Comparison of ENCODE assay signal across 8 cellular contexts in the genomic region with DNA sequence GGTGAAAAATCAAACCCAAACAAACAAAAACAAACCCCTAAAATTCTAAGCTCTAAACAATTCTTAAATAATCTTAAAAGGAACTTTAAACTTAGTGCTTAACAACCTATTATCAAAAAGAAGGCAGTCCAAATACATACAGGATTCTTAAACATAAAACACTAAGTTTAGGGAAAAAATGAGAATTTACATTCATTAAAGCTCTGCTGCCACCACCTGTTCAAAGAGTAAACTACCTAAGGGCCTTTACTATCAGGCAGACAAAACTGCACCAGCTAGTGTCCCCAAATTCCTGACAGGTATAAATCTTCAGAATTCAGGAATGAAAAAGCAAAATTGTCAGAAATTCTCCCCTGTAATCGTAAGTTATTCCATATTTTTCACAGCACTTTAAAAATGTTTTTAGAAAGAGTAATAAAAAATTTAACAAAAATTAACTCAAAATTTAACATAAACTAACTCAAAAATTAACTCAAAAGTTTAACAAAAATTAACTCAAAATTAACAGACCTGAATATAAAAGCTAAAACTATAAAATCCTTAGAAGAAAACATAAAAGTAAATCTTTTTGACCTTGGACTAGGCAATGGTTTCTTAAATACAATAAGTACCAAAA. TPM values are rescaled to one million over a fixed set of nuclear protein-coding genes. Genes with fewer than 3 reads are reported as not detected.
DNase-seq lines count a peak whose midpoint lies in the region; ATAC-seq, FAIRE-seq and TF ChIP-seq lines count a peak whose summit lies in the region.

No MANE protein-coding gene starts in this region.

- H3K4me3 ChIP-seq in BJ (ENCODE audit: low read depth, low read length) (no peak overlapping the region), fibroblast of mammary gland (ENCODE audit: control insufficient read depth, low read depth, low read length) (no peak overlapping the region), small intestine (ENCODE audit: low read depth in 1 of 2, low read length in 2 of 2) (no peak overlapping the region)

- ATAC-seq in GM19452 (IDR thresholded peaks at IDR 0.05; ENCODE audit: unreplicated experiment) (peak; percentile 75), GM18873 (IDR thresholded peaks at IDR 0.05; ENCODE audit: low FRiP score, unreplicated experiment) (no peak)

- DNase-seq in BJ (ENCODE audit: low read depth) (no peak), RCC 7860 (ENCODE audit: low spot score) (peak; percentile 25), fibroblast of mammary gland (ENCODE audit: low read depth) (peak; percentile 41), small intestine (no peak), 8988T (no peak), NCI-H2029 treated with DMSO at 0.1 percent for 48 hours (lab: John Stamatoyannopoulos, UW) (no peak)

- FAIRE-seq in RCC 7860 (lab: Jason Lieb, UNC) (peak; percentile 78), small intestine (lab: Jason Lieb, UNC) (peak; percentile 85)

- H3K27ac ChIP-seq in small intestine (ENCODE audit: low read depth in 1 of 2, low read length in 1 of 2), result no peak overlapping the region

- H3K4me1 ChIP-seq in small intestine (ENCODE audit: control insufficient read depth in 2 of 2, insufficient read depth in 1 of 2, low read depth in 1 of 2, low read length in 1 of 2), result no peaks in the 10 kb centered on the region

- no peaks in the 10 kb centered on the region for H3K9me3 ChIP-seq in small intestine (ENCODE audit: control insufficient read depth, low read depth)

- CTCF ChIA-PET in BJ (lab: Yijun Ruan, JAX), result interaction anchor here (0.6 to 6.2 kb wide), 23 partner anchors 8 to 123 kb away, joined by 3 to 124 read pairs (median 4); no protein-coding TSS in a partner anchor

- peak; percentile 64 for TF ChIP-seq CTCF in BJ (IDR thresholded peaks at IDR 0.05; ENCODE audit: insufficient read depth, low read depth, low read length)
- TF ChIP-seq CTCF in fibroblast of mammary gland (conservative IDR thresholded peaks at IDR 0.05; ENCODE audit: control insufficient read depth, insufficient read depth, low read depth, low read length), result peak; percentile 63

- 63 to 80% (median 71%) methylated on average over 1 of the region's 1 CpG for WGBS in small intestine, 3 donors

- H3K36me3 ChIP-seq in BJ (ENCODE audit: control insufficient read depth, insufficient read depth, low read length) (no peaks in the 10 kb centered on the region), small intestine (ENCODE audit: control insufficient read depth in 2 of 2, insufficient read depth in 2 of 2, low read length in 2 of 2) (peaks cover 0 to 3% of the 10 kb centered on the region in 2 donors)

- POLR2A ChIA-PET in BJ (lab: Charles Lee), result no interaction called here

- H3K27me3 ChIP-seq in BJ (ENCODE audit: control insufficient read depth, insufficient read depth, low read length) (no peaks in the 10 kb centered on the region), small intestine (ENCODE audit: control insufficient read depth in 2 of 2, insufficient read depth in 2 of 2, low read length in 2 of 2) (no peaks in the 10 kb centered on the region)

RNA-seq across cellular contexts. Expression of a gene that starts 55.1 kb away (rescaled TPM):
- 13.6 and 22.0 TPM in 2 replicates for polyA plus RNA-seq in BJ (2011; rRNA removed)
- 32.0 and 32.3 TPM in 2 replicates for polyA minus RNA-seq in BJ (2011; rRNA and poly(A)+ RNA removed)
- polyA plus RNA-seq in small intestine, result 10 to 100 TPM in 1 of 3 donors, 1 to 10 TPM in 2; 5.8 to 18.5 (median 7.3) TPM

Comparison
In these comparisons a context has a peak if more than half of its experiments do, and no peak if none do; other contexts are left out.
1. DNase-seq: peak in RCC 7860 (single experiment) and fibroblast of mammary gland (single experiment); none in BJ (single experiment), small intestine (single experiment), 8988T (single experiment) and NCI-H2029 treated with DMSO at 0.1 percent for 48 hours (single experiment).